In the genomic region with DNA sequence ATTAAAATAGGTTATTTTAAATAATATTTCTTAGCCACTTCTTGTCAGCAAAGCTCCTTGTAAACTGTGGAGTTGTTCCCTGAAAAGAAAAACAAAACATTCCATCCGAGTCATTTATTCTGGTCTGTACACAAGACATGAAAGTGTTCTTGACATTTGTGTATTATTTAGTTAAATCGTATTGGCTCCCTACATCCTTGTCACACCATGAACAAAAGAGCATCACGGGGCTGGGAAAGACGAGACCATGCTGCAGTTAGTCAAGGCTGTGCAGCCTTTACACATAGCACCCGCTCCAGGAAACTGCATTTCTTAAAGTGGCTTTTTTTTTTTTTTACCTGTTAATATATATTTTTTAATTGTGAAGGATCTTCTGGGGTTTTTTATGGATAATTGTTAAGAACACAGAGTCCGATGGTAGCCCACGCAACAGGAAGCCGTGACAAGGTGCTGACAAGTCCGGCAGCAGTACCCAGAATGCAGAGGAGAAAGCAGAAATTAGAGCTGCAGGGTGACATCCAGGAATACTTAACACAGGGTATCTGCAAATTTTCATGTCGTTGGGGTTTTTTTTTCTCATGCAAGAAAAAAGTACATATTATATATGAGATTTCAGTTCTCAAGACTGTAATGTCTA, we compare ENCODE assay signal across 18 cellular contexts.
DNase-seq lines count a peak whose midpoint lies in the region; ATAC-seq, FAIRE-seq and TF ChIP-seq lines count a peak whose summit lies in the region.
"Had no signal": no experiment of that assay in that cellular context is flagged by ENCODE, and none has a peak within 500 bp of the region (broad histone marks: within the 10 kb centered on the region; RNA-seq: fewer than 3 reads in every experiment).

No MANE protein-coding gene starts in this region.

- H3K4me3 ChIP-seq in IMR-90 (ENCODE audit: insufficient read depth, low read depth, low read length), result peak overlapping the region; percentile 5; the same call in 1 of the 2 replicates
- peak overlapping the region; percentile 1 for H3K4me3 ChIP-seq in brain microvascular endothelial cell (ENCODE audit: low read depth, low read length)
- H3K4me3 ChIP-seq in tibial nerve, result peak overlapping the region in 2 of 4 donors; percentile 16 to 25
- H3K4me3 ChIP-seq: adrenal gland, gastroesophageal sphincter had no signal

- FAIRE-seq in D721Med (lab: Jason Lieb, UNC), result no peak
- FAIRE-seq: GM12891 had no signal

- 0 out of 2 replicates have a peak overlapping the region, but pooled peaks have one; percentile 44 for H3K9ac ChIP-seq in IMR-90 (ENCODE audit: low read depth, low read length)

- H3K4me1 ChIP-seq in IMR-90 (ENCODE audit: control insufficient read depth, insufficient read depth, low read length) (peaks cover 4% of the 10 kb centered on the region; the same call in 1 of the 2 replicates), tibial nerve (peaks cover 0 to 20% (median 10%) of the 10 kb centered on the region in 4 donors)

- no peak for TF ChIP-seq RAD21 in IMR-90 (IDR thresholded peaks at IDR 0.05; ENCODE audit: low read length)

- no peaks in the 10 kb centered on the region for H3K9me1 ChIP-seq in IMR-90 (ENCODE audit: insufficient read depth, low read length)

- H3K23ac ChIP-seq in IMR-90 (ENCODE audit: low read depth, low read length), result 0 out of 2 replicates have a peak overlapping the region, but pooled peaks have one; percentile 63

- H3K36me3 ChIP-seq in IMR-90 (ENCODE audit: control insufficient read depth, insufficient read depth, low read length) (no peaks in the 10 kb centered on the region), brain microvascular endothelial cell (replicated peaks) (no peaks in the 10 kb centered on the region), tibial nerve (peaks cover 0 to 8% (median 0%) of the 10 kb centered on the region in 3 donors)
- H3K36me3 ChIP-seq: adrenal gland, gastroesophageal sphincter had no signal

- ATAC-seq in IMR-90 (ENCODE audit: low read depth), result peak; percentile 89
- ATAC-seq in HG02852 (IDR thresholded peaks at IDR 0.05; ENCODE audit: unreplicated experiment), result no peak
- ATAC-seq: gastroesophageal sphincter, left lobe of liver had no signal

- no peaks in the 10 kb centered on the region; the same call in 1 of the 2 replicates for H3K9me3 ChIP-seq in IMR-90 (ENCODE audit: control insufficient read depth, insufficient read depth, low read length)
- H3K9me3 ChIP-seq in tibial nerve, result no peaks in the 10 kb centered on the region
- H3K9me3 ChIP-seq: adrenal gland, gastroesophageal sphincter had no signal

- DNase-seq in IMR-90, result peak; percentile 27
- no peak for DNase-seq in brain microvascular endothelial cell
- DNase-seq in left kidney (ENCODE audit: low read depth, low spot score), result peak; percentile 49
- no peak for DNase-seq in tibial nerve (ENCODE audit: low spot score in 2 of 2)
- DNase-seq in substantia nigra (lab: John Stamatoyannopoulos, UW), result no peak
- no peak for DNase-seq in D721Med (ENCODE audit: insufficient read length, low spot score)
- DNase-seq: activated CD4-positive, alpha-beta T cell treated with anti-CD3 and anti-CD28 coated beads for 48 hours; activated effector memory CD4-positive, alpha-beta T cell treated with Interleukin-2 at 50 U/mL for 16 hours; GF-D8; NCI-H1436 treated with DMSO at 0.1 percent for 48 hours; NCI-H345; occipital lobe; stimulated activated CD4-positive, alpha-beta T cell treated with anti-CD3 and anti-CD28 coated beads, Interleukin-2, amount 100 ng/mL, for 24 hours had no signal

- 60% methylated on average over 3 of the region's 10 CpGs; no CpG with 5 or more reads in 1 of the 2 experiments for WGBS in IMR-90 (ENCODE audit: extremely low coverage in 2 of 2, insufficient read length in 1 of 2), 2 experiments
- 54% methylated on average over 10 of the region's 10 CpGs for WGBS in tibial nerve, 2 donors

- CTCF ChIA-PET in IMR-90 (lab: Yijun Ruan, JAX), result interaction anchor here (0.6 kb wide), 1 partner anchor 16 kb away, joined by 3 read pairs; no protein-coding TSS in a partner anchor

- H3K27me3 ChIP-seq in IMR-90 (ENCODE audit: control insufficient read depth, insufficient read depth, low read length), result no peaks in the 10 kb centered on the region
- no peaks in the 10 kb centered on the region for H3K27me3 ChIP-seq in brain microvascular endothelial cell (replicated peaks)
- H3K27me3 ChIP-seq in tibial nerve, result no peaks in the 10 kb centered on the region
- H3K27me3 ChIP-seq: adrenal gland had no signal

- peak overlapping the region; percentile 10; the same call in 1 of the 2 replicates for H3K14ac ChIP-seq in IMR-90 (replicated peaks; ENCODE audit: low read depth, low read length)

- peak overlapping the region; percentile 49; the same call in 1 of the 2 replicates for H4K5ac ChIP-seq in IMR-90 (ENCODE audit: low read depth, low read length)

- H2AFZ ChIP-seq in IMR-90 (replicated peaks; ENCODE audit: low read length, poor library complexity), result peak overlapping the region; percentile 60

- peak overlapping the region; percentile 78; the same call in 1 of the 2 replicates for H3K18ac ChIP-seq in IMR-90 (ENCODE audit: low read depth, low read length)

- no peak overlapping the region; the same call in 1 of the 2 replicates for H2BK120ac ChIP-seq in IMR-90 (ENCODE audit: low read depth, low read length)

- in situ Hi-C loops in IMR-90 (cut with MboI; ENCODE audit: low sequenced_read_pairs) (no loop called here), brain microvascular endothelial cell (cut with HindIII; ENCODE audit: low pct_ligation_motif_present, low sequenced_read_pairs) (no loop called here)

- intact Hi-C loops in IMR-90 (cut with micrococcal nuclease), result no loop called here

- no peak for TF ChIP-seq EP300 in tibial nerve (IDR thresholded peaks at IDR 0.05)

- TF ChIP-seq CTCF in IMR-90 (conservative IDR thresholded peaks at IDR 0.05; ENCODE audit: low read depth, low read length) (no peak), brain microvascular endothelial cell (IDR thresholded peaks at IDR 0.05; ENCODE audit: low read depth, low read length, missing control alignments) (no peak), tibial nerve (IDR thresholded peaks at IDR 0.05) (no peak), D721Med (IDR thresholded peaks at IDR 0.05; ENCODE audit: insufficient read depth, missing control alignments) (no peak)

- H3K56ac ChIP-seq in IMR-90 (ENCODE audit: extremely low read depth, insufficient read depth, low read length), result peak overlapping the region; percentile 57; the same call in 1 of the 2 replicates

- no peak overlapping the region for H2AK5ac ChIP-seq in IMR-90 (ENCODE audit: low read depth, low read length)

- no peaks in the 10 kb centered on the region for H3K79me1 ChIP-seq in IMR-90 (ENCODE audit: low read depth in 1 of 2, low read length in 2 of 2)

- H2BK5ac ChIP-seq in IMR-90 (ENCODE audit: low read depth, low read length, poor library complexity, severe bottlenecking), result no peak overlapping the region

- no peak overlapping the region; the same call in 1 of the 2 replicates for H2BK20ac ChIP-seq in IMR-90 (ENCODE audit: low read depth, low read length)

- BruUV-seq in IMR-90 (replicated peaks; lab: Mats Ljungman, UMichigan), result no TSS peak

- no peak overlapping the region; a peak in 2 of 4 replicates for H4K8ac ChIP-seq in IMR-90 (ENCODE audit: low read depth in 2 of 2, low read length in 2 of 2)

- no peak overlapping the region; the same call in 1 of the 2 replicates for H3K27ac ChIP-seq in IMR-90 (ENCODE audit: insufficient read depth, low read length)
- H3K27ac ChIP-seq in brain microvascular endothelial cell, result no peak overlapping the region
- peak overlapping the region in 3 of 4 donors; percentile 22 to 59 (median 50) for H3K27ac ChIP-seq in tibial nerve
- no peak overlapping the region for H3K27ac ChIP-seq in substantia nigra (ENCODE audit: low read depth, low read length, poor library complexity, severe bottlenecking)
- H3K27ac ChIP-seq: adrenal gland, gastroesophageal sphincter had no signal

- H4K91ac ChIP-seq in IMR-90 (ENCODE audit: insufficient read depth, low read depth, low read length), result no peak overlapping the region; the same call in 1 of the 2 replicates

- dilution Hi-C loops in IMR-90 (cut with HindIII; ENCODE audit: low sequenced_read_pairs, unreplicated experiment), result no loop called here

- POLR2A ChIA-PET in IMR-90 (lab: Charles Lee; ENCODE audit: unreplicated experiment), result no interaction called here

- no peak overlapping the region for H2AK9ac ChIP-seq in IMR-90 (replicated peaks; ENCODE audit: low read depth, low read length, poor library complexity)

- peak overlapping the region; percentile 94 for H3K4me2 ChIP-seq in IMR-90 (ENCODE audit: low read depth, low read length)

- TF ChIP-seq POLR2A in IMR-90 (IDR thresholded peaks at IDR 0.05; ENCODE audit: low read depth, low read length) (no peak), tibial nerve (IDR thresholded peaks at IDR 0.05) (no peak)

- H4K20me1 ChIP-seq in IMR-90 (ENCODE audit: insufficient read depth, low read length), result no peaks in the 10 kb centered on the region

- peak overlapping the region; percentile 57 for H3K4ac ChIP-seq in IMR-90 (ENCODE audit: low read depth, low read length)

- H2BK15ac ChIP-seq in IMR-90 (ENCODE audit: low read depth, low read length), result no peak overlapping the region

TF ChIP-seq in IMR-90, 13 proteins besides CTCF, POLR2A, EP300 and RAD21:
- no peak for TF ChIP-seq MAFK (IDR thresholded peaks at IDR 0.05; ENCODE audit: low read depth, low read length)

Comparison
In these comparisons a context has a peak if more than half of its experiments do, and no peak if none do; other contexts are left out.
1. DNase-seq: peak in IMR-90 (single experiment) and left kidney (single experiment); none in brain microvascular endothelial cell (single experiment), tibial nerve (0 of 2), substantia nigra (0 of 49) and D721Med (single experiment).
2. H3K27ac ChIP-seq: peak in tibial nerve (3 of 4); none in IMR-90 (single experiment), brain microvascular endothelial cell (single experiment) and substantia nigra (single experiment).